ENCODE assay signal across 24 cellular contexts in the genomic region with DNA sequence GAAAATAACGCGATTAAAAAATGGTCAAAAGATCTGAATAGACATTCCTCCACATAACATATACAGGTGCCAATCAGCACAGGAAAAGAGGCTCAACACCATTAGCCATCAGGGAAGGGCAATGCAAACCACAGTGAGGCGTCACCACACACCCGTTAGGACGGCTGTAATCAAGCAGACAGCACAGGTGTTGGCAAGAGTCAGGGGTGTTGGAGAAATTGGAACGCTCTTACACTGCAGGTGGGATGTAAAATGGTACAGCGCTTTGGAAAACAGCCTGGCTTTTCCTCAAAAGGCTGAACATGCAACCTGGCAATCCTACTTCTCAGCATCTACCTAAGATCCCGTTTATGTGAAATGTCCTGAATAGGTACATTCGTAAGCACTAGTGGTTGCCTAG. TPM values are rescaled to one million over a fixed set of nuclear protein-coding genes. Genes with fewer than 3 reads are reported as not detected.
"Had no signal": no experiment of that assay in that cellular context is flagged by ENCODE, and none has a peak within 500 bp of the region (broad histone marks: within the 10 kb centered on the region; RNA-seq: fewer than 3 reads in every experiment).

No MANE protein-coding gene starts in this region.

- H3K4me1 ChIP-seq: breast epithelium, Peyer's patch, SJCRH30 had no signal

- H3K9ac ChIP-seq: SK-N-SH had no signal

- H3K4me3 ChIP-seq: breast epithelium, MG63, Peyer's patch, SJCRH30 had no signal

- H3K4me2 ChIP-seq: SK-N-SH had no signal

- ATAC-seq: activated CD4-positive, alpha-beta T cell treated with anti-CD3 and anti-CD28 coated beads for 36 hours; activated CD8-positive, alpha-beta T cell treated with anti-CD3 and anti-CD28 coated beads for 36 hours; activated T-cell treated with anti-CD3 and anti-CD28 coated beads, Interleukin-2, amount 50 U/mL, for 72 hours had no signal

- H3K27me3 ChIP-seq: breast epithelium, MG63, Peyer's patch, SJCRH30 had no signal

- DNase-seq: activated CD4-positive, alpha-beta T cell treated with anti-CD3 and anti-CD28 coated beads for 36 hours; activated CD8-positive, alpha-beta memory T cell treated with anti-CD3 and anti-CD28 coated beads, Interleukin-2, amount 50 U/mL, for 4 hours; activated CD8-positive, alpha-beta T cell treated with anti-CD3 and anti-CD28 coated beads for 36 hours; activated T-cell treated with anti-CD3 and anti-CD28 coated beads, Interleukin-2, amount 50 U/mL, for 72 hours; aorta; central memory CD4-positive, alpha-beta T cell; MG63; NCI-H1092 treated with DMSO at 0.1 percent for 48 hours; NCI-H1417 treated with DMSO at 0.1 percent for 48 hours; NCI-H1694; NCI-H2029 treated with DMSO at 0.1 percent for 48 hours; NCI-H446 treated with DMSO at 0.1 percent for 48 hours; NCI-H524 treated with DMSO at 0.1 percent for 48 hours; NCI-H774; NK-92 treated with Interleukin-12 subunit alpha and Interleukin-12 subunit beta, amount 100 ng/mL, for 24 hours; Peyer's patch; Right ventricle myocardium superior; SJCRH30; SK-N-SH; T-helper 1 cell had no signal

- H3K27ac ChIP-seq: breast epithelium, Peyer's patch, RWPE1, SJCRH30, VCaP had no signal

- H3K36me3 ChIP-seq: SJCRH30 had no signal

- H3K9me3 ChIP-seq: breast epithelium, Peyer's patch, SJCRH30, SK-N-SH had no signal

RNA-seq across cellular contexts. Expression of gene MMP17, which starts 21.5 kb away (rescaled TPM):
- total RNA-seq: activated CD4-positive, alpha-beta T cell treated with anti-CD3 and anti-CD28 coated beads for 36 hours; activated T-cell treated with anti-CD3 and anti-CD28 coated beads, Interleukin-2, amount 50 U/mL, for 72 hours; T-helper 2 cell treated with Interferon-gamma antibody and Interleukin-4, amounts not matched to agents 100 ng/mL and 5 ng/mL, for 36 hours had no signal
